24 cellular contexts compared by ENCODE assay signal in the genomic region with DNA sequence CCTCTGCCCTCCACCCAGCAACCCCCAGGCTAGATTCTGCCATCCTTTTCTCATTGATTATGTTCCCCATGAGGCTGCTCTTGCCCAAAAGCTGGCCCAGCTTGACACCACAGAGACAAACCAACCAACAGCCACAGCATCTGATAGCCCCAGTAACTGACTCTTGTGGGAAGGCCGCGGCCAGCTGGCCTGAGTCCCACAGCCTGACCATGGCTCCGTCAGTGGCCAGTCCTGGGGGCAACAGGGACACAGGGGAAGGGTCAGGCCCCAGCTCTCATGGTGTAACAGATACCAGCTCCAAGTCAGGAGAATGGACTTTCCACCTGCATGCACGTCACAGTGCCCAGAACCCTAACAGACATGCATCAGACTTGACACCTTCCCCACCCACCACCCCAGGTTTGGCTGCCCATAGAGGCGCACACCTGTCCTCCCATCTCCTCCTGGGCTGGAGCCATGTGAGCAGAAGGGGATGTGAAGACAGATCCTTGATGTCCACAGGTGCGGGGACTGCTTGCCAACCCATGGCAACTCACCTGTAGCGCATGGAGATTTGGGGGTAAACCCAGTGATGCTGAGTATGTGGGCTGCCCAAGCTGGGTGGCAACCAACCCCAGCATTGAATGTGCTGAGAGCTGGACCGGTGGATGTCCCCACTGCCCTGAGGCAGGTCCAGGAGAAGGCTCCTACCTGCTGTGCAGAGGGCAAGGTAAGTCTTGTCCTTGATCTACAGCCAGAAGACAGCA. TPM values are rescaled to one million over a fixed set of nuclear protein-coding genes. Genes with fewer than 3 reads are reported as not detected.
"Had no signal": no experiment of that assay in that cellular context is flagged by ENCODE, and none has a peak within 500 bp of the region (broad histone marks: within the 10 kb centered on the region; RNA-seq: fewer than 3 reads in every experiment).

No MANE protein-coding gene starts in this region.

- H3K9me3 ChIP-seq: adrenal gland, MG63 had no signal

- H3K27me3 ChIP-seq: adrenal gland, MG63 had no signal

- H3K36me3 ChIP-seq: adrenal gland, MG63 had no signal

- DNase-seq: activated CD4-positive, alpha-beta T cell treated with anti-CD3 and anti-CD28 coated beads for 48 hours; activated CD4-positive, alpha-beta T cell treated with anti-CD3 and anti-CD28 coated beads, Interleukin-2, amount 50 U/mL, for 4 hours; activated CD4-positive, CD25-positive, alpha-beta regulatory T cell treated with anti-CD3 and anti-CD28 coated beads, Interleukin-2, amount 50 U/mL, for 72 hours; activated CD8-positive, alpha-beta memory T cell treated with anti-CD3 and anti-CD28 coated beads, Interleukin-2, amount 50 U/mL, for 48 hours; activated CD8-positive, alpha-beta T cell treated with anti-CD3 and anti-CD28 coated beads, Interleukin-2, amount 10 ng/mL, durations not matched to agents 7 days and 5 days; activated naive CD4-positive, alpha-beta T cell treated with anti-CD3 and anti-CD28 coated beads, Interleukin-2, amount 50 U/mL, for 16 hours; activated naive CD8-positive, alpha-beta T cell treated with anti-CD3 and anti-CD28 coated beads, Interleukin-2, amount 10 ng/mL, durations not matched to agents 7 days and 5 days; activated T-cell treated with anti-CD3 and anti-CD28 coated beads, Interleukin-2, amount 50 U/mL, for 1 hour; anterior cingulate cortex; MG63; MV-4-11; NCI-H1092 treated with DMSO at 0.1 percent for 48 hours; NCI-H1417 treated with DMSO at 0.1 percent for 48 hours; NCI-H1694; NCI-H2029; NCI-H510A treated with DMSO at 0.1 percent for 48 hours; NCI-H69; NK-92 treated with Interleukin-12 subunit alpha and Interleukin-12 subunit beta, amount 100 ng/mL, for 24 hours; PC-3; SIG-M5; T-helper 17 cell; T-helper 9 cell had no signal

- ATAC-seq: activated CD8-positive, alpha-beta T cell treated with anti-CD3 and anti-CD28 coated beads, Interleukin-2, amount 10 ng/mL, durations not matched to agents 7 days and 5 days; PC-3; T-helper 17 cell; WTC11 had no signal

- H3K4me3 ChIP-seq: adrenal gland, MG63 had no signal

RNA-seq across cellular contexts. Expression of a gene that starts 18.8 kb away (rescaled TPM):
- total RNA-seq: activated CD8-positive, alpha-beta T cell treated with anti-CD3 and anti-CD28 coated beads, Interleukin-2, amount 10 ng/mL, durations not matched to agents 7 days and 5 days; activated naive CD8-positive, alpha-beta T cell treated with anti-CD3 and anti-CD28 coated beads, Interleukin-2, amount 10 ng/mL, durations not matched to agents 7 days and 5 days had no signal
